10 cellular contexts compared by ENCODE assay signal in the genomic region with DNA sequence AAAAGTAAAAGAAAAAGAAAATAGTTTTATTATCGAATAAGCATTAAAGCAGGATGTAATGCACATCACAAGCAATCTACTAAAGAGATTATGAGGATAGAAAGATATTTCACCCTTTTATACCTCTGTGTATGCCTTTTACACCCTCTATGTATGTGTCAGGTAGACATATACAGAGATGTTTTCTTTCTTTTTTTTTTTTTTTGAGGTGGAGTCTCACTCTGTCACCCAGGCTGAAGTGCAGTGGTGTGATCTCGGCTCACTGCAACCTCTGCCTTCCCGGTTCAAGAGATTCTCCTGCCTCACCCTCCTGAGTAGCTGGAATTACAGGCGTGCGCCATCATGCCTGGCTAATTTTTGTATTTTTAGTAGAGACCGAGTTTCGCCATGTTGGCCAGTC. TPM values are rescaled to one million over a fixed set of nuclear protein-coding genes. Genes with fewer than 3 reads are reported as not detected.
"Had no signal": no experiment of that assay in that cellular context is flagged by ENCODE, and none has a peak within 500 bp of the region (broad histone marks: within the 10 kb centered on the region; RNA-seq: fewer than 3 reads in every experiment).

No MANE protein-coding gene starts in this region.

RNA-seq across cellular contexts. Expression of a gene that starts 13.6 kb away (rescaled TPM):
- total RNA-seq: chondrocyte, dermis blood vessel endothelial cell, esophagus mucosa, esophagus squamous epithelium, gastrocnemius medialis, left ventricle myocardium superior, lung microvascular endothelial cell, mesenteric fat pad, mesothelial cell of epicardium, myocyte had no signal
